Comparison of ENCODE assay signal across 21 cellular contexts in the genomic region with DNA sequence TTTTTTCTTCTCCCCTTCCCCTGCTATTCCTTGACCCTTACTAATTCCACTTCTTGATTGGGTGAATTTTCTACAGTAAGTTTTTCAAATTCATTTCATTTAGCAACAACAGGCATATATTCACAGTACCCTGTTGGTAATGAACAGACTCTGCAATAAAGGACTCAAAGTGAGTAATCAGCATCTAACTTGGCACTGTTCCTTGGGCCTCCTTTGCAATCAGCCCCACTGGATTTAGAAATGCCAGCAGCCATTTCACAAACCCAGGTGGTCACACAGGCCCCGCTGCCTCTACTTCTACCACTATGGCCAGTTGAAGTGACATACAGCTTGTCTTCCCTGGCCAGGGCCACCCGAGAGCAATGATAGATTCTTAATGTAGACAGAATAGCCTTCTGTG.
A peak's percentile ranks its signal among the peaks of the same experiment; 100 is the strongest.
DNase-seq lines count a peak whose midpoint lies in the region; ATAC-seq and TF ChIP-seq lines count a peak whose summit lies in the region.
"Had no signal": no experiment of that assay in that cellular context is flagged by ENCODE, and none has a peak within 500 bp of the region (broad histone marks: within the 10 kb centered on the region; RNA-seq: fewer than 3 reads in every experiment).

No MANE protein-coding gene starts in this region.

- H3F3A ChIP-seq in MM.1S (ENCODE audit: insufficient read depth, low read length) = no peaks in the 10 kb centered on the region

- TF ChIP-seq CTCF in HFFc6 (IDR thresholded peaks at IDR 0.05) (no peak), fibroblast of lung (conservative IDR thresholded peaks at IDR 0.05 in 1 of 2, IDR thresholded peaks at IDR 0.05 in 1 of 2; ENCODE audit: low read depth in 1 of 2, low read length in 2 of 2) (no peak), body of pancreas (IDR thresholded peaks at IDR 0.05) (no peak), MM.1S (IDR thresholded peaks at IDR 0.05; ENCODE audit: low read length) (no peak)

- 100% methylated on average over 1 to 2 of the region's 2 CpGs for WGBS in body of pancreas, 2 donors

- H3K27me3 ChIP-seq in adipocyte (replicated peaks; ENCODE audit: control insufficient read depth, insufficient read depth, low read length) (no peaks in the 10 kb centered on the region), fibroblast of lung (ENCODE audit: control insufficient read depth, insufficient read depth, low read length) (no peaks in the 10 kb centered on the region), body of pancreas (no peaks in the 10 kb centered on the region), MM.1S (replicated peaks; ENCODE audit: insufficient read depth, low read length) (no peaks in the 10 kb centered on the region)

- H4K20me1 ChIP-seq in fibroblast of lung (ENCODE audit: control insufficient read depth, extremely low read depth, insufficient read depth, low read length) = no peaks in the 10 kb centered on the region
- H4K20me1 ChIP-seq in MM.1S (ENCODE audit: insufficient read depth, low read length) = no peaks in the 10 kb centered on the region

- no peaks in the 10 kb centered on the region for H3K9me3 Mint-ChIP-seq in HFFc6
- H3K9me3 Mint-ChIP-seq: CD8-positive, alpha-beta T cell had no signal

- H3K4me3 ChIP-seq in adipocyte (ENCODE audit: low read length) = no peak overlapping the region
- no peak overlapping the region for H3K4me3 ChIP-seq in fibroblast of lung (replicated peaks in 1 of 4; ENCODE audit: control extremely low read depth in 1 of 4, insufficient read depth in 1 of 4, low read depth in 3 of 4, low read length in 4 of 4)
- H3K4me3 ChIP-seq in body of pancreas = no peak overlapping the region
- H3K4me3 ChIP-seq in MM.1S (ENCODE audit: low read length) = no peak overlapping the region

- H3K4me2 ChIP-seq in fibroblast of lung (ENCODE audit: extremely low read depth, insufficient read depth, low read length) = no peak overlapping the region
- no peak overlapping the region for H3K4me2 ChIP-seq in MM.1S (ENCODE audit: low read depth, low read length)

- H3K27ac ChIP-seq in fibroblast of lung (ENCODE audit: insufficient read depth, low read length) (no peak overlapping the region), body of pancreas (no peak overlapping the region), MM.1S (ENCODE audit: low read length) (no peak overlapping the region)
- H3K27ac ChIP-seq: C4-2B, HL-60, RWPE1 had no signal

- H3K79me2 ChIP-seq in fibroblast of lung (ENCODE audit: control insufficient read depth, insufficient read depth, low read length) (no peaks in the 10 kb centered on the region), MM.1S (ENCODE audit: low read length) (no peaks in the 10 kb centered on the region)

- no peak for ATAC-seq in body of pancreas
- no peak for ATAC-seq in GM21786 (IDR thresholded peaks at IDR 0.05; ENCODE audit: unreplicated experiment)
- ATAC-seq: CD8-positive, alpha-beta T cell; HCT116; Panc1 had no signal

- H2AFZ ChIP-seq in fibroblast of lung (ENCODE audit: low read length) (no peak overlapping the region), MM.1S (ENCODE audit: low read length) (no peak overlapping the region)

- peaks cover 47% of the 10 kb centered on the region for H3K36me3 Mint-ChIP-seq in HFFc6 (ENCODE audit: low read depth)

- peaks cover 43% of the 10 kb centered on the region for H3K4me1 Mint-ChIP-seq in HFFc6 (ENCODE audit: low read depth)
- H3K4me1 Mint-ChIP-seq: B cell had no signal

- H3K9me2 ChIP-seq in MM.1S (replicated peaks; ENCODE audit: insufficient read depth, low read length) = no peaks in the 10 kb centered on the region

- no peaks in the 10 kb centered on the region for H3K9me3 ChIP-seq in adipocyte (ENCODE audit: control insufficient read depth, low read length)
- H3K9me3 ChIP-seq in fibroblast of lung (ENCODE audit: control insufficient read depth, insufficient read depth, low read depth, low read length) = no peaks in the 10 kb centered on the region
- no peaks in the 10 kb centered on the region for H3K9me3 ChIP-seq in body of pancreas
- no peaks in the 10 kb centered on the region for H3K9me3 ChIP-seq in MM.1S (replicated peaks; ENCODE audit: insufficient read depth, low read length)
- H3K9me3 ChIP-seq: Caco-2 had no signal

- no peak overlapping the region for H3K4me3 Mint-ChIP-seq in HFFc6
- H3K4me3 Mint-ChIP-seq: B cell; CD8-positive, alpha-beta T cell had no signal

- intact Hi-C loops in body of pancreas (cut with DNase I) = no loop called here

- peaks cover 3% of the 10 kb centered on the region; the same call in 1 of the 2 replicates for H3K27me3 Mint-ChIP-seq in HFFc6 (ENCODE audit: insufficient read depth)
- H3K27me3 Mint-ChIP-seq: B cell had no signal

- no peak for TF ChIP-seq POLR2A in body of pancreas (IDR thresholded peaks at IDR 0.05)

- no peak overlapping the region for H3K9ac ChIP-seq in adipocyte (ENCODE audit: low read length)
- no peak overlapping the region for H3K9ac ChIP-seq in fibroblast of lung (ENCODE audit: insufficient read depth, low read length)
- no peak overlapping the region for H3K9ac ChIP-seq in MM.1S (ENCODE audit: low read length)

- H3K4me1 ChIP-seq in adipocyte (ENCODE audit: control insufficient read depth, insufficient read depth, low read length) (peaks cover 21% of the 10 kb centered on the region), fibroblast of lung (ENCODE audit: control insufficient read depth, extremely low read depth, insufficient read depth, low read length) (no peaks in the 10 kb centered on the region), body of pancreas (no peaks in the 10 kb centered on the region), MM.1S (ENCODE audit: low read length) (no peaks in the 10 kb centered on the region)
- H3K4me1 ChIP-seq: Caco-2 had no signal

- H3K27ac Mint-ChIP-seq in HFFc6 = peak overlapping the region; percentile 12; the same call in 1 of the 2 replicates
- H3K27ac Mint-ChIP-seq: B cell; CD8-positive, alpha-beta T cell had no signal

- DNase-seq in HFFc6 (no peak), adipocyte (ENCODE audit: low read depth) (peak; percentile 12), fibroblast of lung (ENCODE audit: low read depth in 2 of 2) (peak; percentile 33 to 48), iris pigment epithelial cell (ENCODE audit: low read depth) (peak; percentile 35), body of pancreas (no peak), MM.1S (no peak)
- DNase-seq: Caco-2; CD8-positive, alpha-beta T cell; MV-4-11; NCI-H1105; NCI-H1436 treated with DMSO at 0.1 percent for 48 hours; NCI-H187 treated with DMSO at 0.1 percent for 48 hours; NCI-H526; SHP77 had no signal

- H3K36me3 ChIP-seq in adipocyte (ENCODE audit: control insufficient read depth, insufficient read depth, low read length, severe bottlenecking) (peaks cover 3% of the 10 kb centered on the region), fibroblast of lung (ENCODE audit: control insufficient read depth, insufficient read depth, low read length) (no peaks in the 10 kb centered on the region), body of pancreas (replicated peaks in 1 of 2; ENCODE audit: insufficient read depth in 1 of 2, low read depth in 2 of 2) (no peaks in the 10 kb centered on the region), MM.1S (replicated peaks; ENCODE audit: insufficient read depth, low read length) (no peaks in the 10 kb centered on the region)

Comparison
In these comparisons a context has a peak if more than half of its experiments do, and no peak if none do; other contexts are left out.
1. DNase-seq: peak in adipocyte (single experiment), fibroblast of lung (2 of 2) and iris pigment epithelial cell (single experiment); none in HFFc6 (single experiment), body of pancreas (0 of 4) and MM.1S (single experiment).